In the genomic region with DNA sequence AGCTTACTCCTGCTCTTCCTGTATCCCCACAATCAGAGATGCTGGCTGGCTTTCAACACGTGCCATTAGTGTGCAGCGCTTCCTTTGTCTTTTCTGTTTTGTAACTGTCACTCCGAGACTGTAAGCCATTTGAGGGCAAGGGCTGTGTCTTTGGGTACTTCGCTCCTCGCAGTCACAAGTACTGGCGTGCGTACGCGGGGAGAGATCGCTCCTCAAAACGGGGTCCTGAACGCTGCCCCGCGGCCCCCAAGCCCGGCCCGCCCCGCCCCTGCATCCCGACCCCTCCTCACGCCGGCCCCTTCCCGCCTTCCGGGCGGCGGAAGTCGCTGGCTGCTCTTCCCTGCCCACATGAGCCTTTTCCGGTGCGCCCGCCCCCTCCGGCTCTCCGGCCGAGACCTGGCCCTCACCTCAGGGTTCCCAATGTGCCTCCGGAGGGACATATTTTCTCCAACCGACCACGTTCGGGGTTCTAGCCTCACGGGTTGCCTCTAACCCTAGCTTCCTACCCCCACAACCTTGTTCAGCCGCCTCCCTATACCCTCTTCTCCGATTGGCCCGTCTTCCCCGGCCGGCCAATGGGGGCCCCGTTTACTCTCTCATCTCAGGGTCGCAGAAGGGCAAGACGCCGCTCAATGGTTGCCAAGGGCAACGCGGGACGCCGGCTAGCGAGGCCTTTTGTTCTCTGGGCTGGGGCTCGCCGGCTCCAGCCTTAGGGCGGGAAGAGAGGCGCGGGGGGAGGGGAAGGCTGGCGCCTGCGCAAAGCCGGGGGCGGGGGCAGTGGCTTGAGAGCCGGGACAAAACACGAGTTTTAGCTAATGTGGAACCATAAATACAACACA, we compare ENCODE assay signal across 1 cellular context.
TF ChIP-seq lines count a peak whose summit lies in the region.

A gene with protein sequence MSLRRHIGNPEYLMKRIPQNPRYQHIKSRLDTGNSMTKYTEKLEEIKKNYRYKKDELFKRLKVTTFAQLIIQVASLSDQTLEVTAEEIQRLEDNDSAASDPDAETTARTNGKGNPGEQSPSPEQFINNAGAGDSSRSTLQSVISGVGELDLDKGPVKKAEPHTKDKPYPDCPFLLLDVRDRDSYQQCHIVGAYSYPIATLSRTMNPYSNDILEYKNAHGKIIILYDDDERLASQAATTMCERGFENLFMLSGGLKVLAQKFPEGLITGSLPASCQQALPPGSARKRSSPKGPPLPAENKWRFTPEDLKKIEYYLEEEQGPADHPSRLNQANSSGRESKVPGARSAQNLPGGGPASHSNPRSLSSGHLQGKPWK (minus strand): TSS at position 490 of the 839 bp plus-strand sequence. CDS start 50 bp downstream, at position 440.

TF ChIP-seq in HepG2, 621 proteins besides CTCF, POLR2A, EP300 and RAD21 (continued from another document and continues in another):
- TF ChIP-seq, protein P1, sequence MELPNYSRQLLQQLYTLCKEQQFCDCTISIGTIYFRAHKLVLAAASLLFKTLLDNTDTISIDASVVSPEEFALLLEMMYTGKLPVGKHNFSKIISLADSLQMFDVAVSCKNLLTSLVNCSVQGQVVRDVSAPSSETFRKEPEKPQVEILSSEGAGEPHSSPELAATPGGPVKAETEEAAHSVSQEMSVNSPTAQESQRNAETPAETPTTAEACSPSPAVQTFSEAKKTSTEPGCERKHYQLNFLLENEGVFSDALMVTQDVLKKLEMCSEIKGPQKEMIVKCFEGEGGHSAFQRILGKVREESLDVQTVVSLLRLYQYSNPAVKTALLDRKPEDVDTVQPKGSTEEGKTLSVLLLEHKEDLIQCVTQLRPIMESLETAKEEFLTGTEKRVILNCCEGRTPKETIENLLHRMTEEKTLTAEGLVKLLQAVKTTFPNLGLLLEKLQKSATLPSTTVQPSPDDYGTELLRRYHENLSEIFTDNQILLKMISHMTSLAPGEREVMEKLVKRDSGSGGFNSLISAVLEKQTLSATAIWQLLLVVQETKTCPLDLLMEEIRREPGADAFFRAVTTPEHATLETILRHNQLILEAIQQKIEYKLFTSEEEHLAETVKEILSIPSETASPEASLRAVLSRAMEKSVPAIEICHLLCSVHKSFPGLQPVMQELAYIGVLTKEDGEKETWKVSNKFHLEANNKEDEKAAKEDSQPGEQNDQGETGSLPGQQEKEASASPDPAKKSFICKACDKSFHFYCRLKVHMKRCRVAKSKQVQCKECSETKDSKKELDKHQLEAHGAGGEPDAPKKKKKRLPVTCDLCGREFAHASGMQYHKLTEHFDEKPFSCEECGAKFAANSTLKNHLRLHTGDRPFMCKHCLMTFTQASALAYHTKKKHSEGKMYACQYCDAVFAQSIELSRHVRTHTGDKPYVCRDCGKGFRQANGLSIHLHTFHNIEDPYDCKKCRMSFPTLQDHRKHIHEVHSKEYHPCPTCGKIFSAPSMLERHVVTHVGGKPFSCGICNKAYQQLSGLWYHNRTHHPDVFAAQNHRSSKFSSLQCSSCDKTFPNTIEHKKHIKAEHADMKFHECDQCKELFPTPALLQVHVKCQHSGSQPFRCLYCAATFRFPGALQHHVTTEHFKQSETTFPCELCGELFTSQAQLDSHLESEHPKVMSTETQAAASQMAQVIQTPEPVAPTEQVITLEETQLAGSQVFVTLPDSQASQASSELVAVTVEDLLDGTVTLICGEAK (IDR thresholded peaks at IDR 0.05) = no peak
- TF ChIP-seq, protein P1 (CRISPR knock-in tag; IDR thresholded peaks at IDR 0.05) = peak; percentile 46; the same call in 1 of the 2 replicates
- TF ChIP-seq CEBPZ (IDR thresholded peaks at IDR 0.05; ENCODE audit: low read length) (no peak), SP4 (CRISPR knock-in tag; IDR thresholded peaks at IDR 0.05) (no peak), SOX13 (IDR thresholded peaks at IDR 0.05) (no peak), SOX13 (CRISPR knock-in tag; conservative IDR thresholded peaks at IDR 0.05 in 1 of 2, IDR thresholded peaks at IDR 0.05 in 1 of 2) (peak in 1 of 2 experiments; percentile 67; a peak in 2 of 4 replicates), IRX3 (CRISPR knock-in tag; IDR thresholded peaks at IDR 0.05; ENCODE audit: borderline replicate concordance, low read depth) (no peak), ZNF460 (CRISPR knock-in tag; IDR thresholded peaks at IDR 0.05; ENCODE audit: borderline replicate concordance) (no peak), RFX3 (CRISPR knock-in tag; IDR thresholded peaks at IDR 0.05) (peak; percentile 97), ATF7-NPFF (CRISPR knock-in tag; IDR thresholded peaks at IDR 0.05; ENCODE audit: low read depth) (no peak), MXD1 (CRISPR knock-in tag; IDR thresholded peaks at IDR 0.05) (peak; percentile 60; the same call in 1 of the 2 replicates), CREM (IDR thresholded peaks at IDR 0.05) (peak; percentile 59; the same call in 1 of the 2 replicates), CREM (CRISPR knock-in tag; IDR thresholded peaks at IDR 0.05) (no peak), ZNF672 (CRISPR knock-in tag; IDR thresholded peaks at IDR 0.05) (no peak), FOXP1 (IDR thresholded peaks at IDR 0.05) (no peak), FOXP1 (CRISPR knock-in tag; IDR thresholded peaks at IDR 0.05) (no peak), ZNF713 (CRISPR knock-in tag; IDR thresholded peaks at IDR 0.05) (no peak), KDM2A (CRISPR knock-in tag; IDR thresholded peaks at IDR 0.05; ENCODE audit: borderline replicate concordance, low read depth) (0 out of 2 replicates have a peak, but pooled peaks have one; percentile 33), RXRA (CRISPR knock-in tag; IDR thresholded peaks at IDR 0.05) (peak; percentile 93), ZNF253 (CRISPR knock-in tag; IDR thresholded peaks at IDR 0.05; ENCODE audit: borderline replicate concordance) (no peak), SIN3A (IDR thresholded peaks at IDR 0.05; ENCODE audit: borderline replicate concordance, low read depth, low read length) (peak; percentile 93; the same call in 1 of the 2 replicates), RNF2 (conservative IDR thresholded peaks at IDR 0.05; ENCODE audit: low read depth) (no peak), THRA (CRISPR knock-in tag; IDR thresholded peaks at IDR 0.05; ENCODE audit: borderline replicate concordance) (peak; percentile 59; the same call in 1 of the 2 replicates), ARNT2 (CRISPR knock-in tag; IDR thresholded peaks at IDR 0.05; ENCODE audit: low read depth) (no peak), SIX4 (CRISPR knock-in tag; IDR thresholded peaks at IDR 0.05) (no peak), ZBTB4 (CRISPR knock-in tag; IDR thresholded peaks at IDR 0.05; ENCODE audit: borderline replicate concordance) (no peak), ATF7 (IDR thresholded peaks at IDR 0.05) (no peak), ATF7 (CRISPR knock-in tag; IDR thresholded peaks at IDR 0.05) (no peak), MYC (CRISPR knock-in tag; IDR thresholded peaks at IDR 0.05; ENCODE audit: borderline replicate concordance) (peak; percentile 24; the same call in 1 of the 2 replicates), CREB3 (CRISPR knock-in tag; IDR thresholded peaks at IDR 0.05) (no peak), ATRX (CRISPR knock-in tag; IDR thresholded peaks at IDR 0.05; ENCODE audit: borderline replicate concordance) (no peak), MXD4 (CRISPR knock-in tag; IDR thresholded peaks at IDR 0.05) (no peak)
- TF ChIP-seq, protein P2, sequence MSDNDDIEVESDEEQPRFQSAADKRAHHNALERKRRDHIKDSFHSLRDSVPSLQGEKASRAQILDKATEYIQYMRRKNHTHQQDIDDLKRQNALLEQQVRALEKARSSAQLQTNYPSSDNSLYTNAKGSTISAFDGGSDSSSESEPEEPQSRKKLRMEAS (IDR thresholded peaks at IDR 0.05) = peak; percentile 65
